ENCODE assay signal across 19 cellular contexts in the genomic region with DNA sequence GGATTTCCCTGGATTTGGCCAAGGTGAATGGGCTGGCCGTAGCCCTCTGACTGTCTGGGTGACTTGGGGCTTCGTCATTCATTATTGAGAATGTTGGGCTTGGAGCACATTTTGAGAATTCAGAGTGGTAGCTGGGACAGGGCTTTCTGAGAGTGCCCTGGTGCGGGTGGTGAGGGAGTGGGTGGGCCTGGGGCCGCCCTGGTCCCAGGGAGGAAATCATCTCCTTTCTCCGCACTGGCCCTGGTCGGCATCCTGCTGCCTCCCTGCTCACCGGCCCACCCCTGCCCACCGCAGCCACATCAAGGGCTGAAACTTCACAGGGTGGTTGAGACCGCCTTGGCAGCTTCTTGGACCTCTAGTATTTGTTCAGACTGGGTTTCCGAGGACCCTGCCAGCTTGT. TPM values are rescaled to one million over a fixed set of nuclear protein-coding genes. Genes with fewer than 3 reads are reported as not detected.
"Had no signal": no experiment of that assay in that cellular context is flagged by ENCODE, and none has a peak within 500 bp of the region (broad histone marks: within the 10 kb centered on the region; RNA-seq: fewer than 3 reads in every experiment).

No MANE protein-coding gene starts in this region.

RNA-seq across cellular contexts. Expression of gene SPDYE17, which starts 49.7 kb away (rescaled TPM):
- total RNA-seq: activated naive CD4-positive, alpha-beta T cell treated with anti-CD3 and anti-CD28 coated beads for 36 hours; activated naive CD4-positive, alpha-beta T cell treated with anti-CD3 and anti-CD28 coated beads, Interleukin-2, amount 50 U/mL, for 72 hours; activated naive CD8-positive, alpha-beta T cell treated with anti-CD3 and anti-CD28 coated beads for 36 hours; activated naive CD8-positive, alpha-beta T cell treated with anti-CD3 and anti-CD28 coated beads, Interleukin-2, amount 10 ng/mL, durations not matched to agents 7 days and 5 days; activated T-cell treated with anti-CD3 and anti-CD28 coated beads, Interleukin-2, amount 50 U/mL, for 4 hours; activated T-cell treated with anti-CD3 and anti-CD28 coated beads, Interleukin-2, amount 50 U/mL, for 72 hours; activated T-helper 1 cell treated with anti-CD3 and anti-CD28 coated beads, Interleukin-12 subunit alpha, Interleukin-12 subunit beta, Interleukin-2, Interleukin-4 antibody, amounts not matched to agents 30 ng/mL and 10 ng/mL and 1 ng/mL, durations not matched to agents 14 hours and 24 hours and 36 hours; activated T-helper 17 cell treated with anti-CD3 and anti-CD28 coated beads, Interleukin-2, amount 50 U/mL, for 72 hours; activated T-helper 2 cell treated with anti-CD3 and anti-CD28 coated beads, Interferon-gamma antibody, Interleukin-2, Interleukin-4, amounts not matched to agents 10 μg/mL and 5 μg/mL and 100 μg/mL, durations not matched to agents 14 hours and 24 hours and 36 hours; adrenal gland; aorta; ascending aorta; astrocyte; body of pancreas; breast epithelium; bronchial epithelial cell; cardiac muscle cell; cerebellum had no signal
- polyA plus RNA-seq: adipose tissue, adrenal gland, aorta, cardiac muscle cell had no signal
